11 cellular contexts compared by ENCODE assay signal in genomic region chr1:193368302-193368701, GRCh38.
DNase-seq lines count a peak whose midpoint lies in the region; ATAC-seq and TF ChIP-seq lines count a peak whose summit lies in the region.
"Had no signal": no experiment of that assay in that cellular context is flagged by ENCODE, and none has a peak within 500 bp of the region (broad histone marks: within the 10 kb centered on the region; RNA-seq: fewer than 3 reads in every experiment).

No MANE protein-coding gene starts in this region.

- no peak for TF ChIP-seq POLR2A in uterus (IDR thresholded peaks at IDR 0.05)

- TF ChIP-seq EP300 in SK-N-SH (IDR thresholded peaks at IDR 0.05; ENCODE audit: borderline replicate concordance in 1 of 2, low read depth in 1 of 2, low read length in 1 of 2) = no peak

- no peak for TF ChIP-seq RAD21 in SK-N-SH (IDR thresholded peaks at IDR 0.05; ENCODE audit: low read length)

- no peaks in the 10 kb centered on the region for H4K20me1 ChIP-seq in SK-N-SH (ENCODE audit: insufficient read depth)

- H3K36me3 ChIP-seq in SK-N-SH (replicated peaks in 1 of 2; ENCODE audit: control insufficient read depth in 1 of 2, insufficient read depth in 2 of 2, low read length in 1 of 2) (no peaks in the 10 kb centered on the region), uterus (no peaks in the 10 kb centered on the region)

- no peaks in the 10 kb centered on the region for H3F3A ChIP-seq in SK-N-SH (replicated peaks; ENCODE audit: insufficient read depth)

- H3K4me3 ChIP-seq in SK-N-SH (ENCODE audit: low read depth in 2 of 2, low read length in 1 of 2) = no peak overlapping the region
- H3K4me3 ChIP-seq in uterus = no peak overlapping the region
- H3K4me3 ChIP-seq: A549 had no signal

- peak overlapping the region; percentile 22 for H3K4me3 Mint-ChIP-seq in T-helper 1 cell treated with Interleukin-12 subunit alpha and Interleukin-12 subunit beta and Interleukin-4 antibody, amounts not matched to agents 30 μg/mL and 1 μg/mL, for 36 hours
- H3K4me3 Mint-ChIP-seq in nephron = no peak overlapping the region

- H3K27me3 Mint-ChIP-seq in T-helper 1 cell treated with Interleukin-12 subunit alpha and Interleukin-12 subunit beta and Interleukin-4 antibody, amounts not matched to agents 30 μg/mL and 1 μg/mL, for 36 hours (ENCODE audit: low read depth) = peaks cover 11% of the 10 kb centered on the region
- H3K27me3 Mint-ChIP-seq in nephron (ENCODE audit: low read depth) = peaks cover 4% of the 10 kb centered on the region

- no peak overlapping the region for H3K4me2 ChIP-seq in SK-N-SH
- H3K4me2 ChIP-seq: A549 had no signal

- no peaks in the 10 kb centered on the region for H3K36me3 Mint-ChIP-seq in T-helper 1 cell treated with Interleukin-12 subunit alpha and Interleukin-12 subunit beta and Interleukin-4 antibody, amounts not matched to agents 30 μg/mL and 1 μg/mL, for 36 hours (ENCODE audit: low read depth)
- H3K36me3 Mint-ChIP-seq in nephron (ENCODE audit: low read depth) = no peaks in the 10 kb centered on the region

- intact Hi-C loops in uterus (cut with DNase I; ENCODE audit: low total_unique reads) = no loop called here

- no peak overlapping the region; the same call in 1 of the 2 replicates for H3K9ac ChIP-seq in SK-N-SH

- ATAC-seq in SK-N-SH treated with all-trans-retinoic acid at 6 μM for 48 hours (no peak; the same call in 2 of the 3 replicates), HG02678 (IDR thresholded peaks at IDR 0.05; ENCODE audit: unreplicated experiment) (peak; percentile 82)
- ATAC-seq: A549, HCT116, left colon had no signal

- WGBS in SK-N-SH (ENCODE audit: low lambda C conversion rate) = 49% methylated on average over 5 of the region's 5 CpGs

- H3K27me3 ChIP-seq in SK-N-SH (ENCODE audit: insufficient read depth) (no peaks in the 10 kb centered on the region), uterus (no peaks in the 10 kb centered on the region)

- H3K4me1 Mint-ChIP-seq in T-helper 1 cell treated with Interleukin-12 subunit alpha and Interleukin-12 subunit beta and Interleukin-4 antibody, amounts not matched to agents 30 μg/mL and 1 μg/mL, for 36 hours (ENCODE audit: low read depth) = peaks cover 4% of the 10 kb centered on the region
- no peaks in the 10 kb centered on the region for H3K4me1 Mint-ChIP-seq in nephron

- H3K9me2 ChIP-seq in SK-N-SH = no peaks in the 10 kb centered on the region

- H3K79me2 ChIP-seq in SK-N-SH (ENCODE audit: insufficient read depth) = no peaks in the 10 kb centered on the region

- no peaks in the 10 kb centered on the region for H3K9me3 ChIP-seq in SK-N-SH
- no peaks in the 10 kb centered on the region for H3K9me3 ChIP-seq in uterus
- H3K9me3 ChIP-seq: A549 had no signal

- H3K4me1 ChIP-seq in SK-N-SH (ENCODE audit: control insufficient read depth in 1 of 2, insufficient read depth in 2 of 2, low read depth in 1 of 2, low read length in 1 of 2) (no peaks in the 10 kb centered on the region), uterus (no peaks in the 10 kb centered on the region)
- H3K4me1 ChIP-seq: A549 had no signal

- no peak for TF ChIP-seq CTCF in SK-N-SH (IDR thresholded peaks at IDR 0.05)
- TF ChIP-seq CTCF in nephron (IDR thresholded peaks at IDR 0.05; ENCODE audit: unreplicated experiment in 3 of 3) = no peak
- no peak for TF ChIP-seq CTCF in uterus (IDR thresholded peaks at IDR 0.05)

- CTCF ChIA-PET in SK-N-SH (lab: Yijun Ruan, JAX) = no interaction called here

- peak overlapping the region; percentile 84 for H2AFZ ChIP-seq in SK-N-SH (ENCODE audit: low read depth)

- DNase-seq in SK-N-SH (no peak), NCI-H2029 (lab: John Stamatoyannopoulos, UW) (no peak), uterus (no peak), amygdala (lab: John Stamatoyannopoulos, UW) (no peak)
- DNase-seq: left colon had no signal

- no peaks in the 10 kb centered on the region for H3K9me3 Mint-ChIP-seq in T-helper 1 cell treated with Interleukin-12 subunit alpha and Interleukin-12 subunit beta and Interleukin-4 antibody, amounts not matched to agents 30 μg/mL and 1 μg/mL, for 36 hours
- H3K9me3 Mint-ChIP-seq in nephron = no peaks in the 10 kb centered on the region

- POLR2A ChIA-PET in SK-N-SH (lab: Yijun Ruan, JAX) = no interaction called here

- peak overlapping the region; percentile 15 for H3K27ac Mint-ChIP-seq in T-helper 1 cell treated with Interleukin-12 subunit alpha and Interleukin-12 subunit beta and Interleukin-4 antibody, amounts not matched to agents 30 μg/mL and 1 μg/mL, for 36 hours
- peak overlapping the region in 2 of 3 experiments; percentile 24 to 36 for H3K27ac Mint-ChIP-seq in nephron

- H3K27ac ChIP-seq in SK-N-SH (ENCODE audit: low read depth in 2 of 2, low read length in 1 of 2) (no peak overlapping the region), uterus (no peak overlapping the region)
- H3K27ac ChIP-seq: A549 had no signal

TF ChIP-seq in SK-N-SH, 30 proteins besides CTCF, POLR2A, EP300 and RAD21 (continues in another document):
- TF ChIP-seq POLR2AphosphoS5 (IDR thresholded peaks at IDR 0.05; ENCODE audit: low read depth, low read length) (no peak), SIN3A (IDR thresholded peaks at IDR 0.05; ENCODE audit: borderline replicate concordance, low read depth, low read length) (no peak), MXI1 (IDR thresholded peaks at IDR 0.05; ENCODE audit: low read depth, low read length) (no peak), MAX (IDR thresholded peaks at IDR 0.05; ENCODE audit: low read depth) (no peak), YY1 (IDR thresholded peaks at IDR 0.05; ENCODE audit: low read depth) (no peak), TAF1 (IDR thresholded peaks at IDR 0.05; ENCODE audit: borderline replicate concordance, low read depth, low read length) (no peak), REST (IDR thresholded peaks at IDR 0.05; ENCODE audit: low read depth, low read length) (no peak)

TF ChIP-seq in SK-N-SH treated with all-trans-retinoic acid at 6 μM for 48 hours, 23 proteins besides CTCF, POLR2A, EP300 and RAD21 (continues in another document):
- TF ChIP-seq PATZ1 (CRISPR knock-in tag; IDR thresholded peaks at IDR 0.05; ENCODE audit: borderline replicate concordance) (no peak), GLIS3 (CRISPR knock-in tag; IDR thresholded peaks at IDR 0.05) (no peak), ZFP3 (CRISPR knock-in tag; IDR thresholded peaks at IDR 0.05) (no peak), PPARA (CRISPR knock-in tag; IDR thresholded peaks at IDR 0.05; ENCODE audit: borderline replicate concordance) (no peak), CSDC2 (CRISPR knock-in tag; IDR thresholded peaks at IDR 0.05) (no peak), ZNF70 (CRISPR knock-in tag; IDR thresholded peaks at IDR 0.05) (no peak), TOX (CRISPR knock-in tag; IDR thresholded peaks at IDR 0.05; ENCODE audit: borderline replicate concordance) (no peak), OSR1 (CRISPR knock-in tag; IDR thresholded peaks at IDR 0.05) (no peak), ZNF565 (CRISPR knock-in tag; conservative IDR thresholded peaks at IDR 0.05; ENCODE audit: low read depth) (no peak), RARB (CRISPR knock-in tag; IDR thresholded peaks at IDR 0.05) (no peak), ARNTL (CRISPR knock-in tag; IDR thresholded peaks at IDR 0.05; ENCODE audit: borderline replicate concordance, low read depth) (no peak), BACH2 (CRISPR knock-in tag; IDR thresholded peaks at IDR 0.05; ENCODE audit: borderline replicate concordance) (no peak), TSHZ2 (CRISPR knock-in tag; IDR thresholded peaks at IDR 0.05) (no peak), ISL1 (CRISPR knock-in tag; IDR thresholded peaks at IDR 0.05) (no peak)
